Comparison of ENCODE assay signal across 25 cellular contexts in genomic region chr1:30275926-30276736, GRCh38.
"Had no signal": no experiment of that assay in that cellular context is flagged by ENCODE, and none has a peak within 500 bp of the region (broad histone marks: within the 10 kb centered on the region; RNA-seq: fewer than 3 reads in every experiment).

No MANE protein-coding gene starts in this region.

- DNase-seq: activated gamma-delta T cell; activated naive CD4-positive, alpha-beta T cell treated with anti-CD3 and anti-CD28 coated beads, Interleukin-2, amount 50 U/mL, for 16 hours; activated naive CD8-positive, alpha-beta T cell treated with anti-CD3 and anti-CD28 coated beads, Interleukin-2, amount 50 U/mL, for 24 hours; anterior cingulate cortex; body of pancreas; central memory CD4-positive, alpha-beta T cell; erythroblast; foreskin fibroblast; kidney glomerular epithelial cell; left lung; naive thymus-derived CD4-positive, alpha-beta T cell; retina; sigmoid colon; stimulated activated CD4-positive, alpha-beta T cell treated with anti-CD3 and anti-CD28 coated beads, Interleukin-2, amount 100 ng/mL, for 48 hours; stimulated activated naive CD4-positive, alpha-beta T cell treated with Interleukin-2 at 50 U/mL for 16 hours; T1000; upper lobe of left lung had no signal

- H3K36me3 Mint-ChIP-seq: naive thymus-derived CD4-positive, alpha-beta T cell; neural progenitor cell; WTC11 had no signal

- H3K4me2 ChIP-seq: neural progenitor cell, smooth muscle cell had no signal

- H3K9me3 ChIP-seq: body of pancreas, thoracic aorta, upper lobe of left lung had no signal

- ATAC-seq: activated naive CD8-positive, alpha-beta T cell treated with anti-CD3 and anti-CD28 coated beads, Interleukin-2, amount 50 U/mL, for 24 hours; body of pancreas; left lung; naive thymus-derived CD4-positive, alpha-beta T cell; WTC11 had no signal

- H3K4me1 ChIP-seq: body of pancreas, left lung, neural progenitor cell, sigmoid colon, upper lobe of left lung had no signal

- H3K27me3 ChIP-seq: body of pancreas, neural progenitor cell, upper lobe of left lung had no signal

- H3K36me3 ChIP-seq: left lung, neural progenitor cell, sigmoid colon, thoracic aorta, upper lobe of left lung had no signal

- H3K4me1 Mint-ChIP-seq: activated naive CD8-positive, alpha-beta T cell treated with anti-CD3 and anti-CD28 coated beads, Interleukin-2, amount 50 U/mL, for 24 hours; naive thymus-derived CD4-positive, alpha-beta T cell; WTC11 had no signal

- H2AFZ ChIP-seq: neural progenitor cell had no signal

- H3K4me3 ChIP-seq: body of pancreas, left lung, lung, neural progenitor cell, sigmoid colon, smooth muscle cell, thoracic aorta, upper lobe of left lung had no signal

- H3K9ac ChIP-seq: neural progenitor cell had no signal

- H3K27ac Mint-ChIP-seq: activated naive CD8-positive, alpha-beta T cell treated with anti-CD3 and anti-CD28 coated beads, Interleukin-2, amount 50 U/mL, for 24 hours; activated T-helper 1 cell treated with anti-CD3 and anti-CD28 coated beads, Interleukin-12 subunit alpha, Interleukin-12 subunit beta, Interleukin-2, Interleukin-4 antibody, amounts not matched to agents 30 ng/mL and 10 ng/mL and 1 ng/mL, durations not matched to agents 14 hours and 24 hours and 36 hours; naive thymus-derived CD4-positive, alpha-beta T cell; progenitor cell of endocrine pancreas; T-helper 1 cell treated with Interleukin-12 subunit alpha and Interleukin-12 subunit beta and Interleukin-4 antibody, amounts not matched to agents 30 μg/mL and 1 μg/mL, for 36 hours; WTC11 had no signal

- H3K27ac ChIP-seq: body of pancreas, left lung, neural progenitor cell, sigmoid colon, thoracic aorta, upper lobe of left lung had no signal

- H3K9me3 Mint-ChIP-seq: activated naive CD8-positive, alpha-beta T cell treated with anti-CD3 and anti-CD28 coated beads, Interleukin-2, amount 50 U/mL, for 24 hours; activated T-helper 1 cell treated with anti-CD3 and anti-CD28 coated beads, Interleukin-12 subunit alpha, Interleukin-12 subunit beta, Interleukin-2, Interleukin-4 antibody, amounts not matched to agents 30 ng/mL and 10 ng/mL and 1 ng/mL, durations not matched to agents 14 hours and 24 hours and 36 hours; neural progenitor cell; T-helper 1 cell treated with Interleukin-12 subunit alpha and Interleukin-12 subunit beta and Interleukin-4 antibody, amounts not matched to agents 30 μg/mL and 1 μg/mL, for 36 hours; WTC11 had no signal

- H3K4me3 Mint-ChIP-seq: activated naive CD8-positive, alpha-beta T cell treated with anti-CD3 and anti-CD28 coated beads, Interleukin-2, amount 50 U/mL, for 24 hours; activated T-helper 1 cell treated with anti-CD3 and anti-CD28 coated beads, Interleukin-12 subunit alpha, Interleukin-12 subunit beta, Interleukin-2, Interleukin-4 antibody, amounts not matched to agents 30 ng/mL and 10 ng/mL and 1 ng/mL, durations not matched to agents 14 hours and 24 hours and 36 hours; naive thymus-derived CD4-positive, alpha-beta T cell; neural progenitor cell; T-helper 1 cell treated with Interleukin-12 subunit alpha and Interleukin-12 subunit beta and Interleukin-4 antibody, amounts not matched to agents 30 μg/mL and 1 μg/mL, for 36 hours; WTC11 had no signal
